14 cellular contexts compared by ENCODE assay signal in the genomic region with DNA sequence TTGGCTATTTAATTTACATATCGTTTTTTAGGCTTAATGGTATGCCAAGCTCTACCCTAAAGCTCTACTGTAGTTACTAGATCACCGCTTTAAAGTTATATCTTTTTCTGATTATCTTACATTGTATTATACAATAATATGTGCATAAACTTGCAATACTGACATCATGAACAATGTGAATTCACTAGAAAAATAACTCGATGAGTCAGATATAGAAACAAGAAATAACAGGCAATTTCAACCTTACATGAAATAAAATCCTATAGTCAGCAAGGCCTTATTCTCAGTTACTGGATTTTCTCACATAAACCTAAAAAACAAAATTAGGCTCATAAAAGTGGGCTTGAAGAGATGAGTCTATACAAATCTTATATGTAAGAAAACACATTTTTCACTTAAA. TPM values are rescaled to one million over a fixed set of nuclear protein-coding genes. Genes with fewer than 3 reads are reported as not detected.
"Had no signal": no experiment of that assay in that cellular context is flagged by ENCODE, and none has a peak within 500 bp of the region (broad histone marks: within the 10 kb centered on the region; RNA-seq: fewer than 3 reads in every experiment).

No MANE protein-coding gene starts in this region.

- H3K36me3 ChIP-seq: ascending aorta, esophagus muscularis mucosa, WERI-Rb-1 had no signal

- DNase-seq: activated CD4-positive, alpha-beta T cell treated with anti-CD3 and anti-CD28 coated beads, Interleukin-2, amount 50 U/mL, for 4 hours; activated gamma-delta T cell; left cardiac atrium; posterior cingulate gyrus; stimulated activated CD4-positive, alpha-beta T cell treated with anti-CD3 and anti-CD28 coated beads, Interleukin-12 subunit alpha, Interleukin-12 subunit beta, amount 100 ng/mL, for 4 hours; stimulated activated CD4-positive, alpha-beta T cell treated with anti-CD3 and anti-CD28 coated beads, Interleukin-1b, Interleukin-23, amount 100 ng/mL, for 48 hours; stimulated activated naive CD8-positive, alpha-beta T cell treated with anti-CD3 and anti-CD28 coated beads, Interleukin-15, Interleukin-2, amounts not matched to agents 100 U/mL and 50 U/mL, for 24 hours; substantia nigra; trophoblast cell; WERI-Rb-1 had no signal

- H3K27ac ChIP-seq: WERI-Rb-1 had no signal

- ATAC-seq: left cardiac atrium; stimulated activated naive CD8-positive, alpha-beta T cell treated with anti-CD3 and anti-CD28 coated beads, Interleukin-15, Interleukin-2, amounts not matched to agents 100 U/mL and 50 U/mL, for 24 hours had no signal

- H3K9me3 ChIP-seq: ascending aorta, esophagus muscularis mucosa had no signal

- H3K27me3 ChIP-seq: ascending aorta, esophagus muscularis mucosa had no signal

- H3K4me3 ChIP-seq: ascending aorta, esophagus muscularis mucosa had no signal

RNA-seq across cellular contexts. Expression of a gene that starts 32.4 kb away (rescaled TPM):
- total RNA-seq: activated CD8-positive, alpha-beta memory T cell treated with anti-CD3 and anti-CD28 coated beads for 36 hours; T-helper 2 cell treated with Interferon-gamma antibody and Interleukin-4, amounts not matched to agents 100 ng/mL and 5 ng/mL, for 36 hours had no signal
